ENCODE assay signal across 20 cellular contexts in genomic region chr13:24407844-24408243, GRCh38.
DNase-seq lines count a peak whose midpoint lies in the region; ATAC-seq and TF ChIP-seq lines count a peak whose summit lies in the region.
"Had no signal": no experiment of that assay in that cellular context is flagged by ENCODE, and none has a peak within 500 bp of the region (broad histone marks: within the 10 kb centered on the region; RNA-seq: fewer than 3 reads in every experiment).

No MANE protein-coding gene starts in this region.

- no peak for DNase-seq in DND-41
- peak; percentile 2 for DNase-seq in GM23338 (ENCODE audit: low spot score)
- peak; percentile 8 for DNase-seq in RKO (ENCODE audit: low spot score)
- DNase-seq in memory B cell (ENCODE audit: low spot score in 2 of 2), result no peak
- no peak for DNase-seq in GM13976 (ENCODE audit: low spot score)
- DNase-seq in WTC11 (ENCODE audit: low spot score), result no peak
- DNase-seq in C1 segment of cervical spinal cord (lab: John Stamatoyannopoulos, UW), result no peak
- DNase-seq: activated CD4-positive, alpha-beta T cell treated with anti-CD3 and anti-CD28 coated beads for 48 hours; activated naive CD4-positive, alpha-beta T cell treated with Interleukin-2 at 50 U/mL for 16 hours; aorta; KBM-7; NCI-H1436; NCI-H2227 treated with DMSO at 0.1 percent for 48 hours; occipital lobe; SHP77; stimulated activated CD4-positive, alpha-beta T cell treated with anti-CD3 and anti-CD28 coated beads, Interleukin-4, amount 100 ng/mL, for 4 hours; stimulated activated CD8-positive, alpha-beta memory T cell treated with anti-CD3 and anti-CD28 coated beads, Interleukin-4, amount 100 ng/mL, for 48 hours had no signal

- H3K27me3 ChIP-seq in DND-41 (ENCODE audit: insufficient read depth, low read length, poor library complexity) (no peaks in the 10 kb centered on the region), GM23338 (ENCODE audit: insufficient read depth) (no peaks in the 10 kb centered on the region)
- H3K27me3 ChIP-seq: suprapubic skin had no signal

- TF ChIP-seq CTCF in DND-41 (IDR thresholded peaks at IDR 0.05; ENCODE audit: borderline replicate concordance, extremely low read depth, low read length, poor library complexity, severe bottlenecking) (peak; percentile 28), GM23338 (conservative IDR thresholded peaks at IDR 0.05; ENCODE audit: low read depth in 2 of 2) (peak in 1 of 2 experiments; percentile 40; a peak in 3 of 4 replicates), GM13976 (IDR thresholded peaks at IDR 0.05; ENCODE audit: borderline replicate concordance, control extremely low read depth, extremely low read depth, insufficient read depth, missing control alignments) (no peak), WTC11 (IDR thresholded peaks at IDR 0.05) (no peak)

- H3F3A ChIP-seq in GM23338 (replicated peaks; ENCODE audit: low read depth), result no peaks in the 10 kb centered on the region

- H3K36me3 ChIP-seq in DND-41 (ENCODE audit: insufficient read depth, low read length), result no peaks in the 10 kb centered on the region
- no peaks in the 10 kb centered on the region for H3K36me3 ChIP-seq in GM23338 (ENCODE audit: insufficient read depth)
- H3K36me3 ChIP-seq: HAP-1, suprapubic skin had no signal

- H3K27me3 Mint-ChIP-seq in GM23338 (ENCODE audit: insufficient read depth, low read depth, poor library complexity) (peaks cover 2% of the 10 kb centered on the region), memory B cell (peaks cover 5% of the 10 kb centered on the region), WTC11 (ENCODE audit: low read depth) (no peaks in the 10 kb centered on the region; the same call in 1 of the 2 replicates)

- in situ Hi-C loops in GM13976 (cut with MboI; ENCODE audit: low sequenced_read_pairs, unreplicated experiment), result no loop called here

- H3K79me2 ChIP-seq in DND-41 (ENCODE audit: insufficient read depth, low read length), result no peaks in the 10 kb centered on the region
- H3K79me2 ChIP-seq in GM23338 (replicated peaks; ENCODE audit: insufficient read depth), result no peaks in the 10 kb centered on the region

- H3K9me3 ChIP-seq in DND-41 (ENCODE audit: insufficient read depth, low read length, severe bottlenecking), result no peaks in the 10 kb centered on the region
- H3K9me3 ChIP-seq: HAP-1, suprapubic skin had no signal

- no peaks in the 10 kb centered on the region for H3K4me1 ChIP-seq in DND-41 (ENCODE audit: insufficient read depth, low read length)
- H3K4me1 ChIP-seq in GM23338 (ENCODE audit: insufficient read depth), result no peaks in the 10 kb centered on the region
- H3K4me1 ChIP-seq: HAP-1, suprapubic skin had no signal

- H3K9ac ChIP-seq in DND-41 (ENCODE audit: low read depth, low read length), result no peak overlapping the region

- no peak for ATAC-seq in DND-41 (ENCODE audit: insufficient read depth, low read depth)
- no peak for ATAC-seq in GM23338
- peak; percentile 35 for ATAC-seq in memory B cell (ENCODE audit: low read depth)
- no peak for ATAC-seq in WTC11
- no peak for ATAC-seq in GM18870 (IDR thresholded peaks at IDR 0.05; ENCODE audit: unreplicated experiment)

- H2AFZ ChIP-seq in DND-41 (ENCODE audit: low read depth, low read length) (no peak overlapping the region), GM23338 (no peak overlapping the region)

- H3K9me3 Mint-ChIP-seq in GM23338 (no peaks in the 10 kb centered on the region), memory B cell (no peaks in the 10 kb centered on the region), WTC11 (no peaks in the 10 kb centered on the region)

- H3K4me2 ChIP-seq in DND-41 (ENCODE audit: insufficient read depth, low read length) (no peak overlapping the region), GM23338 (no peak overlapping the region)

- H4K20me1 ChIP-seq in DND-41 (ENCODE audit: insufficient read depth, low read length) (no peaks in the 10 kb centered on the region), GM23338 (replicated peaks; ENCODE audit: insufficient read depth) (no peaks in the 10 kb centered on the region)

- no peak overlapping the region for H3K27ac ChIP-seq in DND-41 (ENCODE audit: low read length)
- no peak overlapping the region for H3K27ac ChIP-seq in GM23338 (ENCODE audit: low read depth)
- H3K27ac ChIP-seq: suprapubic skin had no signal

- POLR2A ChIA-PET in WTC11 (lab: Charles Lee), result no interaction called here

- CTCF ChIA-PET in WTC11 (lab: Charles Lee), result interaction anchor here (1.0 kb wide), 1 partner anchor 13 kb away, joined by 3 read pairs; no protein-coding TSS in a partner anchor

- H3K4me3 Mint-ChIP-seq in GM23338, result no peak overlapping the region
- no peak overlapping the region for H3K4me3 Mint-ChIP-seq in memory B cell
- H3K4me3 Mint-ChIP-seq in WTC11, result no peak overlapping the region

- H3K27ac Mint-ChIP-seq in GM23338, result no peak overlapping the region
- H3K27ac Mint-ChIP-seq in memory B cell, result no peak overlapping the region
- no peak overlapping the region for H3K27ac Mint-ChIP-seq in WTC11

- no peak overlapping the region for H3K4me3 ChIP-seq in DND-41 (ENCODE audit: low read depth in 1 of 2, low read length in 2 of 2)
- no peak overlapping the region for H3K4me3 ChIP-seq in GM23338
- H3K4me3 ChIP-seq: HAP-1, suprapubic skin had no signal

- no peaks in the 10 kb centered on the region for H3K9me2 ChIP-seq in GM23338 (ENCODE audit: insufficient read depth)

- H3K4me1 Mint-ChIP-seq in GM23338 (no peaks in the 10 kb centered on the region), memory B cell (no peaks in the 10 kb centered on the region), WTC11 (no peaks in the 10 kb centered on the region)

- H3K36me3 Mint-ChIP-seq in GM23338 (ENCODE audit: low read depth) (no peaks in the 10 kb centered on the region), memory B cell (no peaks in the 10 kb centered on the region), WTC11 (no peaks in the 10 kb centered on the region)

TF ChIP-seq in GM23338, 12 proteins besides CTCF, POLR2A, EP300 and RAD21:
- TF ChIP-seq REST (IDR thresholded peaks at IDR 0.05; ENCODE audit: unreplicated experiment), result no peak
- TF ChIP-seq ZNF331 (CRISPR knock-in tag; IDR thresholded peaks at IDR 0.05; ENCODE audit: low read depth), result no peak
- TF ChIP-seq EZH2phosphoT487 (IDR thresholded peaks at IDR 0.05; ENCODE audit: unreplicated experiment), result no peak
TF ChIP-seq in GM23338: peak in this region for 0.

TF ChIP-seq in WTC11, 78 proteins besides CTCF, POLR2A, EP300 and RAD21:
- TF ChIP-seq ZNF425 (CRISPR knock-in tag; conservative IDR thresholded peaks at IDR 0.05) (no peak), USF2 (CRISPR knock-in tag; IDR thresholded peaks at IDR 0.05) (no peak), CDX4 (CRISPR knock-in tag; IDR thresholded peaks at IDR 0.05; ENCODE audit: borderline replicate concordance) (no peak), MAX (CRISPR knock-in tag; IDR thresholded peaks at IDR 0.05) (no peak), IRF2 (CRISPR knock-in tag; IDR thresholded peaks at IDR 0.05; ENCODE audit: borderline replicate concordance, low read depth) (no peak), KAT7 (CRISPR knock-in tag; IDR thresholded peaks at IDR 0.05; ENCODE audit: borderline replicate concordance) (no peak), FOXK1 (CRISPR knock-in tag; IDR thresholded peaks at IDR 0.05) (no peak), ZNF121 (CRISPR knock-in tag; IDR thresholded peaks at IDR 0.05) (no peak), ZNF138 (CRISPR knock-in tag; conservative IDR thresholded peaks at IDR 0.05) (no peak)

Comparison
In these comparisons a context has a peak if more than half of its experiments do, and no peak if none do; other contexts are left out.
1. DNase-seq: peak in GM23338 (single experiment) and RKO (single experiment); none in DND-41 (single experiment), memory B cell (0 of 2), GM13976 (single experiment), WTC11 (single experiment) and C1 segment of cervical spinal cord (0 of 14).